ENCODE assay signal across 2 cellular contexts in the genomic region with DNA sequence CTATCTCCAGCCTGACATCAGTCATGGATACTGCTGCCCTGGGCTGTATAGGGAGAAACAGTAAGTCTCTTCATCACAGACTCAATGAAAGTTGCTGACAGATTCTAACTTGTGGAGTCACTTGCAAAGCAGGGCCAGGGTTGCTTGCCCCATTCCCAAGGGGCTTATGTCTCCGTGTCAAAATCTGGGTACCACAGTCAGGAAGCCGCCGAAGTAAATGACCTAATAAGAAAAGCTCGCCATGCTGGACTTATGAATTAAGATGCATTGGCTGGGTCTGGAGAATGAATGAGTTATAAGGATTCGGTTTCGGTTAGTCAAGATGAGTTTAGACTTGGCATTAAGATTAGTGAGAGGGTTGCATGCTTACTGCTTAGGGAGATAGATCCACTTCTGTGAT.
TF ChIP-seq lines count a peak whose summit lies in the region.

No MANE protein-coding gene starts in this region.

TF ChIP-seq in GM23338, 12 proteins besides CTCF, POLR2A, EP300 and RAD21 (continued from another document and continues in another):
- TF ChIP-seq, protein P1, sequence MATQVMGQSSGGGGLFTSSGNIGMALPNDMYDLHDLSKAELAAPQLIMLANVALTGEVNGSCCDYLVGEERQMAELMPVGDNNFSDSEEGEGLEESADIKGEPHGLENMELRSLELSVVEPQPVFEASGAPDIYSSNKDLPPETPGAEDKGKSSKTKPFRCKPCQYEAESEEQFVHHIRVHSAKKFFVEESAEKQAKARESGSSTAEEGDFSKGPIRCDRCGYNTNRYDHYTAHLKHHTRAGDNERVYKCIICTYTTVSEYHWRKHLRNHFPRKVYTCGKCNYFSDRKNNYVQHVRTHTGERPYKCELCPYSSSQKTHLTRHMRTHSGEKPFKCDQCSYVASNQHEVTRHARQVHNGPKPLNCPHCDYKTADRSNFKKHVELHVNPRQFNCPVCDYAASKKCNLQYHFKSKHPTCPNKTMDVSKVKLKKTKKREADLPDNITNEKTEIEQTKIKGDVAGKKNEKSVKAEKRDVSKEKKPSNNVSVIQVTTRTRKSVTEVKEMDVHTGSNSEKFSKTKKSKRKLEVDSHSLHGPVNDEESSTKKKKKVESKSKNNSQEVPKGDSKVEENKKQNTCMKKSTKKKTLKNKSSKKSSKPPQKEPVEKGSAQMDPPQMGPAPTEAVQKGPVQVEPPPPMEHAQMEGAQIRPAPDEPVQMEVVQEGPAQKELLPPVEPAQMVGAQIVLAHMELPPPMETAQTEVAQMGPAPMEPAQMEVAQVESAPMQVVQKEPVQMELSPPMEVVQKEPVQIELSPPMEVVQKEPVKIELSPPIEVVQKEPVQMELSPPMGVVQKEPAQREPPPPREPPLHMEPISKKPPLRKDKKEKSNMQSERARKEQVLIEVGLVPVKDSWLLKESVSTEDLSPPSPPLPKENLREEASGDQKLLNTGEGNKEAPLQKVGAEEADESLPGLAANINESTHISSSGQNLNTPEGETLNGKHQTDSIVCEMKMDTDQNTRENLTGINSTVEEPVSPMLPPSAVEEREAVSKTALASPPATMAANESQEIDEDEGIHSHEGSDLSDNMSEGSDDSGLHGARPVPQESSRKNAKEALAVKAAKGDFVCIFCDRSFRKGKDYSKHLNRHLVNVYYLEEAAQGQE (IDR thresholded peaks at IDR 0.05; ENCODE audit: unreplicated experiment), result no peak
- no peak for TF ChIP-seq EZH2 (IDR thresholded peaks at IDR 0.05; ENCODE audit: low read depth, unreplicated experiment)
- TF ChIP-seq STAT1 (IDR thresholded peaks at IDR 0.05; ENCODE audit: unreplicated experiment), result no peak
- TF ChIP-seq, protein P2, sequence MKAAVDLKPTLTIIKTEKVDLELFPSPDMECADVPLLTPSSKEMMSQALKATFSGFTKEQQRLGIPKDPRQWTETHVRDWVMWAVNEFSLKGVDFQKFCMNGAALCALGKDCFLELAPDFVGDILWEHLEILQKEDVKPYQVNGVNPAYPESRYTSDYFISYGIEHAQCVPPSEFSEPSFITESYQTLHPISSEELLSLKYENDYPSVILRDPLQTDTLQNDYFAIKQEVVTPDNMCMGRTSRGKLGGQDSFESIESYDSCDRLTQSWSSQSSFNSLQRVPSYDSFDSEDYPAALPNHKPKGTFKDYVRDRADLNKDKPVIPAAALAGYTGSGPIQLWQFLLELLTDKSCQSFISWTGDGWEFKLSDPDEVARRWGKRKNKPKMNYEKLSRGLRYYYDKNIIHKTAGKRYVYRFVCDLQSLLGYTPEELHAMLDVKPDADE (IDR thresholded peaks at IDR 0.05), result no peak
- no peak for TF ChIP-seq EZH2phosphoT487 (IDR thresholded peaks at IDR 0.05; ENCODE audit: unreplicated experiment)
- no peak for TF ChIP-seq NANOG (IDR thresholded peaks at IDR 0.05; ENCODE audit: borderline replicate concordance)
- TF ChIP-seq, protein P3, sequence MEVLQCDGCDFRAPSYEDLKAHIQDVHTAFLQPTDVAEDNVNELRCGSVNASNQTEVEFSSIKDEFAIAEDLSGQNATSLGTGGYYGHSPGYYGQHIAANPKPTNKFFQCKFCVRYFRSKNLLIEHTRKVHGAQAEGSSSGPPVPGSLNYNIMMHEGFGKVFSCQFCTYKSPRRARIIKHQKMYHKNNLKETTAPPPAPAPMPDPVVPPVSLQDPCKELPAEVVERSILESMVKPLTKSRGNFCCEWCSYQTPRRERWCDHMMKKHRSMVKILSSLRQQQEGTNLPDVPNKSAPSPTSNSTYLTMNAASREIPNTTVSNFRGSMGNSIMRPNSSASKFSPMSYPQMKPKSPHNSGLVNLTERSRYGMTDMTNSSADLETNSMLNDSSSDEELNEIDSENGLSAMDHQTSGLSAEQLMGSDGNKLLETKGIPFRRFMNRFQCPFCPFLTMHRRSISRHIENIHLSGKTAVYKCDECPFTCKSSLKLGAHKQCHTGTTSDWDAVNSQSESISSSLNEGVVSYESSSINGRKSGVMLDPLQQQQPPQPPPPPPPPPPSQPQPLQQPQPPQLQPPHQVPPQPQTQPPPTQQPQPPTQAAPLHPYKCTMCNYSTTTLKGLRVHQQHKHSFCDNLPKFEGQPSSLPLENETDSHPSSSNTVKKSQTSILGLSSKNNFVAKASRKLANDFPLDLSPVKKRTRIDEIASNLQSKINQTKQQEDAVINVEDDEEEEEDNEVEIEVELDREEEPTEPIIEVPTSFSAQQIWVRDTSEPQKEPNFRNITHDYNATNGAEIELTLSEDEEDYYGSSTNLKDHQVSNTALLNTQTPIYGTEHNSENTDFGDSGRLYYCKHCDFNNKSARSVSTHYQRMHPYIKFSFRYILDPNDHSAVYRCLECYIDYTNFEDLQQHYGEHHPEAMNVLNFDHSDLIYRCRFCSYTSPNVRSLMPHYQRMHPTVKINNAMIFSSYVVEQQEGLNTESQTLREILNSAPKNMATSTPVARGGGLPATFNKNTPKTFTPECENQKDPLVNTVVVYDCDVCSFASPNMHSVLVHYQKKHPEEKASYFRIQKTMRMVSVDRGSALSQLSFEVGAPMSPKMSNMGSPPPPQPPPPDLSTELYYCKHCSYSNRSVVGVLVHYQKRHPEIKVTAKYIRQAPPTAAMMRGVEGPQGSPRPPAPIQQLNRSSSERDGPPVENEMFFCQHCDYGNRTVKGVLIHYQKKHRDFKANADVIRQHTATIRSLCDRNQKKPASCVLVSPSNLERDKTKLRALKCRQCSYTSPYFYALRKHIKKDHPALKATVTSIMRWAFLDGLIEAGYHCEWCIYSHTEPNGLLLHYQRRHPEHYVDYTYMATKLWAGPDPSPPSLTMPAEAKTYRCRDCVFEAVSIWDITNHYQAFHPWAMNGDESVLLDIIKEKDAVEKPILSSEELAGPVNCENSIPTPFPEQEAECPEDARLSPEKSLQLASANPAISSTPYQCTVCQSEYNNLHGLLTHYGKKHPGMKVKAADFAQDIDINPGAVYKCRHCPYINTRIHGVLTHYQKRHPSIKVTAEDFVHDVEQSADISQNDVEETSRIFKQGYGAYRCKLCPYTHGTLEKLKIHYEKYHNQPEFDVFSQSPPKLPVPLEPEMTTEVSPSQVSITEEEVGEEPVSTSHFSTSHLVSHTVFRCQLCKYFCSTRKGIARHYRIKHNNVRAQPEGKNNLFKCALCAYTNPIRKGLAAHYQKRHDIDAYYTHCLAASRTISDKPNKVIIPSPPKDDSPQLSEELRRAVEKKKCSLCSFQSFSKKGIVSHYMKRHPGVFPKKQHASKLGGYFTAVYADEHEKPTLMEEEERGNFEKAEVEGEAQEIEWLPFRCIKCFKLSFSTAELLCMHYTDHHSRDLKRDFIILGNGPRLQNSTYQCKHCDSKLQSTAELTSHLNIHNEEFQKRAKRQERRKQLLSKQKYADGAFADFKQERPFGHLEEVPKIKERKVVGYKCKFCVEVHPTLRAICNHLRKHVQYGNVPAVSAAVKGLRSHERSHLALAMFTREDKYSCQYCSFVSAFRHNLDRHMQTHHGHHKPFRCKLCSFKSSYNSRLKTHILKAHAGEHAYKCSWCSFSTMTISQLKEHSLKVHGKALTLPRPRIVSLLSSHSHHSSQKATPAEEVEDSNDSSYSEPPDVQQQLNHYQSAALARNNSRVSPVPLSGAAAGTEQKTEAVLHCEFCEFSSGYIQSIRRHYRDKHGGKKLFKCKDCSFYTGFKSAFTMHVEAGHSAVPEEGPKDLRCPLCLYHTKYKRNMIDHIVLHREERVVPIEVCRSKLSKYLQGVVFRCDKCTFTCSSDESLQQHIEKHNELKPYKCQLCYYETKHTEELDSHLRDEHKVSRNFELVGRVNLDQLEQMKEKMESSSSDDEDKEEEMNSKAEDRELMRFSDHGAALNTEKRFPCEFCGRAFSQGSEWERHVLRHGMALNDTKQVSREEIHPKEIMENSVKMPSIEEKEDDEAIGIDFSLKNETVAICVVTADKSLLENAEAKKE (CRISPR knock-in tag; IDR thresholded peaks at IDR 0.05), result no peak
- no peak for TF ChIP-seq ZNF114 (CRISPR knock-in tag; IDR thresholded peaks at IDR 0.05)
- no peak for TF ChIP-seq JUNB (IDR thresholded peaks at IDR 0.05; ENCODE audit: unreplicated experiment)
- no peak for TF ChIP-seq CREB1 (CRISPR knock-in tag; IDR thresholded peaks at IDR 0.05; ENCODE audit: low read depth)

TF ChIP-seq in SK-N-SH treated with all-trans-retinoic acid at 6 μM for 48 hours, 23 proteins besides CTCF, POLR2A, EP300 and RAD21 (continued from another document):
- no peak for TF ChIP-seq BACH2 (CRISPR knock-in tag; IDR thresholded peaks at IDR 0.05; ENCODE audit: borderline replicate concordance)
- TF ChIP-seq, protein P4, sequence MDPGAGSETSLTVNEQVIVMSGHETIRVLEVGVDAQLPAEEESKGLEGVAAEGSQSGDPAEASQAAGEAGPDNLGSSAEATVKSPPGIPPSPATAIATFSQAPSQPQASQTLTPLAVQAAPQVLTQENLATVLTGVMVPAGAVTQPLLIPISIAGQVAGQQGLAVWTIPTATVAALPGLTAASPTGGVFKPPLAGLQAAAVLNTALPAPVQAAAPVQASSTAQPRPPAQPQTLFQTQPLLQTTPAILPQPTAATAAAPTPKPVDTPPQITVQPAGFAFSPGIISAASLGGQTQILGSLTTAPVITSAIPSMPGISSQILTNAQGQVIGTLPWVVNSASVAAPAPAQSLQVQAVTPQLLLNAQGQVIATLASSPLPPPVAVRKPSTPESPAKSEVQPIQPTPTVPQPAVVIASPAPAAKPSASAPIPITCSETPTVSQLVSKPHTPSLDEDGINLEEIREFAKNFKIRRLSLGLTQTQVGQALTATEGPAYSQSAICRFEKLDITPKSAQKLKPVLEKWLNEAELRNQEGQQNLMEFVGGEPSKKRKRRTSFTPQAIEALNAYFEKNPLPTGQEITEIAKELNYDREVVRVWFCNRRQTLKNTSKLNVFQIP (CRISPR knock-in tag; IDR thresholded peaks at IDR 0.05; ENCODE audit: borderline replicate concordance, low read depth), result no peak
- no peak for TF ChIP-seq ZNF565 (CRISPR knock-in tag; conservative IDR thresholded peaks at IDR 0.05; ENCODE audit: low read depth)
- TF ChIP-seq SNAI2 (CRISPR knock-in tag; IDR thresholded peaks at IDR 0.05), result no peak
